In genomic region chr17:63039342-63039741, GRCh38 we compare ENCODE assay signal across 12 cellular contexts.
DNase-seq lines count a peak whose midpoint lies in the region; ATAC-seq, FAIRE-seq and TF ChIP-seq lines count a peak whose summit lies in the region.
"Had no signal": no experiment of that assay in that cellular context is flagged by ENCODE, and none has a peak within 500 bp of the region (broad histone marks: within the 10 kb centered on the region; RNA-seq: fewer than 3 reads in every experiment).

No MANE protein-coding gene starts in this region.

- dilution Hi-C loops in keratinocyte (cut with MboI; ENCODE audit: extremely low pct_ligation_motif_present, low sequenced_read_pairs), result no loop called here

- peaks cover 25% of the 10 kb centered on the region for H3K4me1 ChIP-seq in Loucy (ENCODE audit: insufficient read depth, low read length, poor library complexity, severe bottlenecking)
- peaks cover 34% of the 10 kb centered on the region for H3K4me1 ChIP-seq in keratinocyte (ENCODE audit: control insufficient read depth, extremely low read depth, insufficient read depth, low read length)

- H3F3A ChIP-seq in Loucy (ENCODE audit: low read depth), result no peaks in the 10 kb centered on the region

- no peaks in the 10 kb centered on the region for H3K9me1 ChIP-seq in keratinocyte (ENCODE audit: control insufficient read depth, extremely low read depth, insufficient read depth, low read length)

- peaks cover 7 to 14% of the 10 kb centered on the region in 2 donors for H3K4me1 Mint-ChIP-seq in stimulated activated naive B cell treated with anti-CD40 and anti-IgM and Interleukin-4, amounts not matched to agents 10 μg/mL and 1 μg/mL and 100 μg/mL, for 72 hours
- H3K4me1 Mint-ChIP-seq: nephron progenitor cell had no signal

- peaks cover 0 to 8% of the 10 kb centered on the region in 2 donors for H3K27me3 Mint-ChIP-seq in stimulated activated naive B cell treated with anti-CD40 and anti-IgM and Interleukin-4, amounts not matched to agents 10 μg/mL and 1 μg/mL and 100 μg/mL, for 72 hours

- H3K36me3 ChIP-seq in Loucy (ENCODE audit: insufficient read depth, low read length), result no peaks in the 10 kb centered on the region
- H3K36me3 ChIP-seq in keratinocyte (ENCODE audit: control insufficient read depth in 2 of 2, extremely low read depth in 1 of 2, insufficient read depth in 2 of 2, low read length in 2 of 2), result no peaks in the 10 kb centered on the region

- H3K4me2 ChIP-seq in Loucy (ENCODE audit: low read depth, low read length, poor library complexity, severe bottlenecking), result peak overlapping the region; percentile 52
- peak overlapping the region; percentile 31 for H3K4me2 ChIP-seq in keratinocyte (ENCODE audit: control insufficient read depth, extremely low read depth, insufficient read depth, low read depth, low read length)

- H2AFZ ChIP-seq in Loucy (ENCODE audit: low read length) (no peak overlapping the region), keratinocyte (ENCODE audit: control insufficient read depth, low read length) (no peak overlapping the region)

- DNase-seq in COLO668 (lab: John Stamatoyannopoulos, UW; ENCODE audit: unreplicated experiment) (peak; percentile 6), RPMI8226 (peak; percentile 79), keratinocyte (ENCODE audit: low read depth, low spot score) (no peak), RCC 7860 (ENCODE audit: low spot score) (no peak), SIG-M5 treated with dmso at 0.1 percent for 504 hours (lab: John Stamatoyannopoulos, UW; ENCODE audit: unreplicated experiment) (no peak)
- DNase-seq in stimulated activated naive B cell treated with anti-CD40 and anti-IgM and Interleukin-4, amounts not matched to agents 10 μg/mL and 1 μg/mL and 100 μg/mL, for 72 hours, result no peak
- DNase-seq: islet precursor cell, nephron progenitor cell had no signal

- H3K79me2 ChIP-seq in Loucy (ENCODE audit: insufficient read depth, low read length), result no peaks in the 10 kb centered on the region; the same call in 1 of the 2 replicates
- H3K79me2 ChIP-seq in keratinocyte (ENCODE audit: control insufficient read depth, insufficient read depth, low read length), result peaks cover 50% of the 10 kb centered on the region

- no peak for ATAC-seq in HG02884 (IDR thresholded peaks at IDR 0.05; ENCODE audit: unreplicated experiment)
- ATAC-seq in stimulated activated naive B cell treated with anti-CD40 and anti-IgM and Interleukin-4, amounts not matched to agents 10 μg/mL and 1 μg/mL and 100 μg/mL, for 72 hours (replicated peaks), result no peak

- peak overlapping the region in 1 of 2 donors; percentile 47 for H3K4me3 Mint-ChIP-seq in stimulated activated naive B cell treated with anti-CD40 and anti-IgM and Interleukin-4, amounts not matched to agents 10 μg/mL and 1 μg/mL and 100 μg/mL, for 72 hours
- H3K4me3 Mint-ChIP-seq: nephron progenitor cell had no signal

- no peak overlapping the region for H3K27ac ChIP-seq in keratinocyte (ENCODE audit: control insufficient read depth, insufficient read depth, low read length)
- H3K27ac ChIP-seq: RWPE1 had no signal

- H3K9ac ChIP-seq in Loucy (ENCODE audit: low read depth, low read length, poor library complexity, severe bottlenecking), result peak overlapping the region; percentile 6
- no peak overlapping the region for H3K9ac ChIP-seq in keratinocyte (ENCODE audit: control insufficient read depth, extremely low read depth, insufficient read depth, low read length)

- peak overlapping the region; percentile 33 for H3K4me3 ChIP-seq in Loucy (ENCODE audit: low read length, poor library complexity, severe bottlenecking)
- no peak overlapping the region for H3K4me3 ChIP-seq in keratinocyte (ENCODE audit: control insufficient read depth in 2 of 3, extremely low read depth in 1 of 3, insufficient read depth in 2 of 3, low read depth in 1 of 3, low read length in 3 of 3)

- no peaks in the 10 kb centered on the region for H4K20me1 ChIP-seq in Loucy (ENCODE audit: insufficient read depth, low read length, poor library complexity, severe bottlenecking)
- H4K20me1 ChIP-seq in keratinocyte (ENCODE audit: control insufficient read depth, extremely low read depth, insufficient read depth, low read length), result no peaks in the 10 kb centered on the region

- H3K9me2 ChIP-seq in Loucy (replicated peaks; ENCODE audit: low read depth, low read length), result no peaks in the 10 kb centered on the region

- H3K9me3 Mint-ChIP-seq in stimulated activated naive B cell treated with anti-CD40 and anti-IgM and Interleukin-4, amounts not matched to agents 10 μg/mL and 1 μg/mL and 100 μg/mL, for 72 hours, result no peaks in the 10 kb centered on the region
- H3K9me3 Mint-ChIP-seq: nephron progenitor cell had no signal

- FAIRE-seq in keratinocyte (lab: Jason Lieb, UNC) (peak; percentile 5), RCC 7860 (lab: Jason Lieb, UNC) (no peak)
- FAIRE-seq: bronchial epithelial cell had no signal

- H3K27ac Mint-ChIP-seq in stimulated activated naive B cell treated with anti-CD40 and anti-IgM and Interleukin-4, amounts not matched to agents 10 μg/mL and 1 μg/mL and 100 μg/mL, for 72 hours, result no peak overlapping the region
- H3K27ac Mint-ChIP-seq: nephron progenitor cell had no signal

- H3K9me3 ChIP-seq in Loucy (ENCODE audit: insufficient read depth, low read depth, low read length), result no peaks in the 10 kb centered on the region
- no peaks in the 10 kb centered on the region for H3K9me3 ChIP-seq in keratinocyte (ENCODE audit: control insufficient read depth, low read depth, low read length)

- no peaks in the 10 kb centered on the region for H3K36me3 Mint-ChIP-seq in stimulated activated naive B cell treated with anti-CD40 and anti-IgM and Interleukin-4, amounts not matched to agents 10 μg/mL and 1 μg/mL and 100 μg/mL, for 72 hours

- H3K27me3 ChIP-seq in Loucy (ENCODE audit: insufficient read depth, low read length, poor library complexity, severe bottlenecking) (no peaks in the 10 kb centered on the region), keratinocyte (ENCODE audit: control insufficient read depth, extremely low read depth, insufficient read depth, low read length) (no peaks in the 10 kb centered on the region)

- TF ChIP-seq CTCF in Loucy (conservative IDR thresholded peaks at IDR 0.05; ENCODE audit: low read length), result no peak
- no peak for TF ChIP-seq CTCF in keratinocyte (optimal IDR thresholded peaks at IDR 0.05 in 1 of 3, IDR thresholded peaks at IDR 0.05 in 1 of 3, conservative IDR thresholded peaks at IDR 0.05 in 1 of 3; ENCODE audit: extremely low read depth in 1 of 3, insufficient read depth in 2 of 3, low read length in 3 of 3)

Comparison
In these comparisons a context has a peak if more than half of its experiments do, and no peak if none do; other contexts are left out.
1. DNase-seq: peak in COLO668 (single experiment) and RPMI8226 (single experiment); none in keratinocyte (single experiment), stimulated activated naive B cell treated with anti-CD40 and anti-IgM and Interleukin-4, amounts not matched to agents 10 μg/mL and 1 μg/mL and 100 μg/mL, for 72 hours (single experiment), RCC 7860 (single experiment) and SIG-M5 treated with dmso at 0.1 percent for 504 hours (single experiment).